Comparison of ENCODE assay signal across 25 cellular contexts in genomic region chr6:130001229-130001554, GRCh38.
"Had no signal": no experiment of that assay in that cellular context is flagged by ENCODE, and none has a peak within 500 bp of the region (broad histone marks: within the 10 kb centered on the region; RNA-seq: fewer than 3 reads in every experiment).

No MANE protein-coding gene starts in this region.

- H3K9me3 Mint-ChIP-seq: activated naive CD4-positive, alpha-beta T cell treated with anti-CD3 and anti-CD28 coated beads, Interleukin-2, amount 50 U/mL, for 72 hours; activated T-cell treated with anti-CD3 and anti-CD28 coated beads, Interleukin-2, amount 50 U/mL, for 72 hours; natural killer cell treated with Interleukin-12 subunit alpha and Interleukin-12 subunit beta and Interleukin-15 and Interleukin-18, amount 100 ng/mL, for 72 hours; stimulated activated naive CD8-positive, alpha-beta T cell treated with anti-CD3 and anti-CD28 coated beads, Interleukin-15, Interleukin-2, amounts not matched to agents 100 ng/mL and 50 ng/mL, for 24 hours; type B pancreatic cell had no signal

- H3K36me3 Mint-ChIP-seq: activated naive CD4-positive, alpha-beta T cell treated with anti-CD3 and anti-CD28 coated beads, Interleukin-2, amount 50 U/mL, for 72 hours; natural killer cell treated with Interleukin-12 subunit alpha and Interleukin-12 subunit beta and Interleukin-15 and Interleukin-18, amount 100 ng/mL, for 72 hours; type B pancreatic cell had no signal

- H3K36me3 ChIP-seq: heart right ventricle, left ventricle myocardium inferior, uterus had no signal

- H3K27me3 ChIP-seq: uterus had no signal

- ATAC-seq: activated naive CD4-positive, alpha-beta T cell treated with anti-CD3 and anti-CD28 coated beads, Interleukin-2, amount 50 U/mL, for 72 hours; activated T-cell treated with anti-CD3 and anti-CD28 coated beads, Interleukin-2, amount 50 U/mL, for 72 hours; esophagus mucosa; heart right ventricle; mucosa of descending colon; natural killer cell treated with Interleukin-12 subunit alpha and Interleukin-12 subunit beta and Interleukin-15 and Interleukin-18, amount 100 ng/mL, for 72 hours; right cardiac atrium had no signal

- H3K4me3 Mint-ChIP-seq: activated T-cell treated with anti-CD3 and anti-CD28 coated beads, Interleukin-2, amount 50 U/mL, for 72 hours; natural killer cell treated with Interleukin-12 subunit alpha and Interleukin-12 subunit beta and Interleukin-15 and Interleukin-18, amount 100 ng/mL, for 72 hours; stimulated activated naive CD8-positive, alpha-beta T cell treated with anti-CD3 and anti-CD28 coated beads, Interleukin-15, Interleukin-2, amounts not matched to agents 100 ng/mL and 50 ng/mL, for 24 hours; type B pancreatic cell had no signal

- H3K4me3 ChIP-seq: coronary artery, heart right ventricle, left ventricle myocardium inferior, mucosa of descending colon, uterus had no signal

- DNase-seq: activated CD4-positive, alpha-beta T cell treated with anti-CD3 and anti-CD28 coated beads for 4 hours; activated CD4-positive, alpha-beta T cell treated with anti-CD3 and anti-CD28 coated beads, Interleukin-2, amount 50 U/mL, for 4 hours; activated naive CD4-positive, alpha-beta T cell; activated T-cell treated with anti-CD3 and anti-CD28 coated beads for 4 hours; activated T-cell treated with anti-CD3 and anti-CD28 coated beads, Interleukin-2, amount 50 U/mL, for 72 hours; anterior cingulate cortex; cerebellar nuclear complex; foreskin fibroblast; heart right ventricle; islet precursor cell; left ventricle myocardium inferior; mucosa of descending colon; posterior cingulate gyrus; right cardiac atrium; stimulated activated CD4-positive, alpha-beta T cell treated with anti-CD3 and anti-CD28 coated beads, Interleukin-12 subunit alpha, Interleukin-12 subunit beta, amount 100 ng/mL, for 4 hours; stimulated activated CD4-positive, alpha-beta T cell treated with anti-CD3 and anti-CD28 coated beads, Interleukin-4, amount 100 ng/mL, for 1 hour; substantia nigra; T-helper 1 cell; uterus had no signal

- H3K27ac Mint-ChIP-seq: activated naive CD4-positive, alpha-beta T cell treated with anti-CD3 and anti-CD28 coated beads, Interleukin-2, amount 50 U/mL, for 72 hours; activated T-cell treated with anti-CD3 and anti-CD28 coated beads, Interleukin-2, amount 50 U/mL, for 72 hours; natural killer cell treated with Interleukin-12 subunit alpha and Interleukin-12 subunit beta and Interleukin-15 and Interleukin-18, amount 100 ng/mL, for 72 hours; stimulated activated naive CD8-positive, alpha-beta T cell treated with anti-CD3 and anti-CD28 coated beads, Interleukin-15, Interleukin-2, amounts not matched to agents 100 ng/mL and 50 ng/mL, for 24 hours; type B pancreatic cell had no signal

- H3K4me1 ChIP-seq: heart right ventricle, left ventricle myocardium inferior, uterus had no signal

- H3K27ac ChIP-seq: coronary artery, heart right ventricle, left ventricle myocardium inferior, uterus had no signal

- H3K27me3 Mint-ChIP-seq: stimulated activated naive CD8-positive, alpha-beta T cell treated with anti-CD3 and anti-CD28 coated beads, Interleukin-15, Interleukin-2, amounts not matched to agents 100 ng/mL and 50 ng/mL, for 24 hours had no signal

- H3K9me3 ChIP-seq: heart right ventricle, left ventricle myocardium inferior, mucosa of descending colon, uterus had no signal
